In genomic region chr1:169546087-169546995, GRCh38 we compare ENCODE assay signal across 8 cellular contexts. TPM values are rescaled to one million over a fixed set of nuclear protein-coding genes. Genes with fewer than 3 reads are reported as not detected.
DNase-seq lines count a peak whose midpoint lies in the region; ATAC-seq and TF ChIP-seq lines count a peak whose summit lies in the region.

No MANE protein-coding gene starts in this region.

- no peaks in the 10 kb centered on the region for H3K4me1 ChIP-seq in right cardiac atrium (ENCODE audit: control insufficient read depth, insufficient read depth, low read length)

- TF ChIP-seq CTCF in LNCaP clone FGC (IDR thresholded peaks at IDR 0.05; ENCODE audit: control insufficient read depth, extremely low read depth, insufficient read depth) (peak; percentile 87), retinal pigment epithelial cell (conservative IDR thresholded peaks at IDR 0.05; ENCODE audit: low read depth, low read length) (peak; percentile 84)

- DNase-seq in COLO668 (lab: John Stamatoyannopoulos, UW; ENCODE audit: unreplicated experiment) (peak; percentile 49), LNCaP clone FGC (ENCODE audit: low read depth) (peak; percentile 72), SHP77 (lab: John Stamatoyannopoulos, UW) (peak; percentile 66 to 69), amniotic stem cell (lab: John Stamatoyannopoulos, UW) (peak; percentile 41), right cardiac atrium (peak in 2 of 3 donors; percentile 18 to 53), retinal pigment epithelial cell (ENCODE audit: low read depth) (no peak), HPDE6-E6E7 (ENCODE audit: extremely low spot score) (no peak)

- no peaks in the 10 kb centered on the region for H3K27me3 ChIP-seq in right cardiac atrium (ENCODE audit: control insufficient read depth, insufficient read depth)

- WGBS in right cardiac atrium = 51% methylated on average over 15 of the region's 15 CpGs

- H3K9me3 ChIP-seq in right cardiac atrium (ENCODE audit: control insufficient read depth, low read length) = no peaks in the 10 kb centered on the region

- intact Hi-C loops in right cardiac atrium (cut with DNase I) = loop anchor here in 3 of 4 donors (5.0 to 10.0 kb wide), 3 partner anchors 62 to 266 kb away; partner anchors contain the start of gene SLC19A2 (in 2 of the 3)

- H3K27ac ChIP-seq in right cardiac atrium (ENCODE audit: low read length) = no peak overlapping the region

- peak; percentile 70 for ATAC-seq in GM19467 (IDR thresholded peaks at IDR 0.05; ENCODE audit: unreplicated experiment)
- peak; percentile 85 to 86 for ATAC-seq in right cardiac atrium

- no peak overlapping the region for H3K4me3 ChIP-seq in LNCaP clone FGC (ENCODE audit: low read depth, low read length)
- H3K4me3 ChIP-seq in right cardiac atrium (ENCODE audit: low read length) = no peak overlapping the region
- no peak overlapping the region for H3K4me3 ChIP-seq in retinal pigment epithelial cell (ENCODE audit: low read length)

RNA-seq across cellular contexts. Expression of gene F5, which starts 39.9 kb away (rescaled TPM):
- total RNA-seq in right cardiac atrium = 10 to 100 TPM in 2 of 4 donors, 1 to 10 TPM in 2; 4.0 to 16.5 (median 8.7) TPM
- 6.8 TPM for polyA plus RNA-seq in right cardiac atrium

Comparison
In these comparisons a context has a peak if more than half of its experiments do, and no peak if none do; other contexts are left out.
1. DNase-seq: peak in COLO668 (single experiment), LNCaP clone FGC (single experiment), SHP77 (2 of 2), amniotic stem cell (single experiment) and right cardiac atrium (2 of 3); none in retinal pigment epithelial cell (single experiment) and HPDE6-E6E7 (single experiment).